In genomic region chr14:69317392-69317755, GRCh38 we compare ENCODE assay signal across 21 cellular contexts. TPM values are rescaled to one million over a fixed set of nuclear protein-coding genes. Genes with fewer than 3 reads are reported as not detected.
DNase-seq lines count a peak whose midpoint lies in the region; ATAC-seq, FAIRE-seq and TF ChIP-seq lines count a peak whose summit lies in the region.
"Had no signal": no experiment of that assay in that cellular context is flagged by ENCODE, and none has a peak within 500 bp of the region (broad histone marks: within the 10 kb centered on the region; RNA-seq: fewer than 3 reads in every experiment).

No MANE protein-coding gene starts in this region.

- H2AFZ ChIP-seq in PC-3 (ENCODE audit: low read length), result peak overlapping the region; percentile 27; the same call in 1 of the 2 replicates

- peak overlapping the region; percentile 58 for H3K27ac ChIP-seq in AG04450 (ENCODE audit: low read depth, low read length)
- H3K27ac ChIP-seq in PC-3 (ENCODE audit: low read length), result peak overlapping the region; percentile 52
- H3K27ac ChIP-seq in gastroesophageal sphincter, result peak overlapping the region in 3 of 4 donors; percentile 7 to 63 (median 46)
- H3K27ac ChIP-seq: psoas muscle had no signal

- no peaks in the 10 kb centered on the region for H3K9me2 ChIP-seq in PC-3 (replicated peaks; ENCODE audit: low read length)

- TF ChIP-seq CTCF in AG04450 (IDR thresholded peaks at IDR 0.05; ENCODE audit: low read depth, low read length) (no peak), PC-3 (conservative IDR thresholded peaks at IDR 0.05; ENCODE audit: low read depth, low read length) (no peak), gastroesophageal sphincter (IDR thresholded peaks at IDR 0.05) (no peak), GM13976 (IDR thresholded peaks at IDR 0.05; ENCODE audit: borderline replicate concordance, control extremely low read depth, extremely low read depth, insufficient read depth, missing control alignments) (no peak), BE2C (IDR thresholded peaks at IDR 0.05; ENCODE audit: low read depth, low read length) (no peak)

- H3K9ac ChIP-seq in PC-3 (ENCODE audit: low read length) (no peak overlapping the region), skeletal muscle satellite cell (ENCODE audit: low read depth, low read length) (no peak overlapping the region)

- intact Hi-C loops in PC-3 (cut with micrococcal nuclease), result no loop called here

- ATAC-seq in PC-3 (peak; percentile 66), gastroesophageal sphincter (no peak)
- ATAC-seq: stimulated activated naive CD8-positive, alpha-beta T cell treated with anti-CD3 and anti-CD28 coated beads, Interleukin-15, Interleukin-2, amounts not matched to agents 100 U/mL and 50 U/mL, for 24 hours had no signal

- H3K79me2 ChIP-seq in PC-3 (ENCODE audit: low read length), result no peaks in the 10 kb centered on the region

- BruUV-seq in PC-3 (replicated peaks; lab: Mats Ljungman, UMichigan), result no TSS peak

- H3K9me3 ChIP-seq in AG04450 (ENCODE audit: control insufficient read depth, insufficient read depth, low read length) (peaks cover 3% of the 10 kb centered on the region), PC-3 (ENCODE audit: low read length) (no peaks in the 10 kb centered on the region), gastroesophageal sphincter (no peaks in the 10 kb centered on the region), skeletal muscle satellite cell (replicated peaks; ENCODE audit: low read length) (no peaks in the 10 kb centered on the region), BE2C (no peaks in the 10 kb centered on the region)
- H3K9me3 ChIP-seq: psoas muscle had no signal

- no peak for DNase-seq in AG04450 (ENCODE audit: low read depth, low spot score)
- peak; percentile 72 for DNase-seq in PC-3
- no peak for DNase-seq in GM13976 (ENCODE audit: low spot score)
- DNase-seq in stimulated activated CD4-positive, alpha-beta T cell treated with anti-CD3 and anti-CD28 coated beads, Interleukin-15, amount 100 ng/mL, for 24 hours, result no peak
- no peak for DNase-seq in BE2C
- no peak for DNase-seq in frontal cortex (ENCODE audit: low spot score in 2 of 2)
- DNase-seq: activated CD4-positive, CD25-positive, alpha-beta regulatory T cell treated with anti-CD3 and anti-CD28 coated beads, Interleukin-2, amount 50 U/mL, for 72 hours; activated gamma-delta T cell treated with Interleukin-2 at 50 U/mL for 16 hours; AML-193; cortex of kidney; GDM1; naive B cell; NCI-H2029; NCI-H526; stimulated activated naive CD8-positive, alpha-beta T cell treated with anti-CD3 and anti-CD28 coated beads, Interleukin-15, Interleukin-2, amounts not matched to agents 100 U/mL and 50 U/mL, for 24 hours had no signal

- H3K4me2 ChIP-seq in PC-3 (ENCODE audit: low read length) (peak overlapping the region; percentile 46), skeletal muscle satellite cell (ENCODE audit: low read length) (peak overlapping the region; percentile 27)

- H3K4me1 ChIP-seq in PC-3 (ENCODE audit: insufficient read depth, low read length) (peaks cover 44% of the 10 kb centered on the region), gastroesophageal sphincter (peaks cover 0 to 14% (median 14%) of the 10 kb centered on the region in 3 donors), skeletal muscle satellite cell (ENCODE audit: control insufficient read depth, insufficient read depth, low read length) (peaks cover 26% of the 10 kb centered on the region), BE2C (no peaks in the 10 kb centered on the region)
- H3K4me1 ChIP-seq: psoas muscle had no signal

- POLR2A ChIA-PET in AG04450 (lab: Yijun Ruan, JAX), result interaction anchor here (0.9 to 1.0 kb wide), 3 partner anchors 29 to 81 kb away, joined by 3 to 5 read pairs (median 5); partner anchors contain the start of genes ERH and SLC39A9
- POLR2A ChIA-PET in PC-3 (lab: Charles Lee; ENCODE audit: unreplicated experiment), result no interaction called here

- H3K27me3 ChIP-seq in AG04450 (ENCODE audit: control insufficient read depth, insufficient read depth, low read length) (no peaks in the 10 kb centered on the region), PC-3 (ENCODE audit: low read length) (no peaks in the 10 kb centered on the region), gastroesophageal sphincter (no peaks in the 10 kb centered on the region), skeletal muscle satellite cell (ENCODE audit: control insufficient read depth, insufficient read depth, low read length) (no peaks in the 10 kb centered on the region), BE2C (no peaks in the 10 kb centered on the region)

- TF ChIP-seq POLR2A in gastroesophageal sphincter (IDR thresholded peaks at IDR 0.05), result no peak

- H3K4me3 ChIP-seq in AG04450 (ENCODE audit: low read depth, low read length) (no peak overlapping the region), PC-3 (ENCODE audit: low read length) (no peak overlapping the region), gastroesophageal sphincter (no peak overlapping the region), skeletal muscle satellite cell (ENCODE audit: low read length) (no peak overlapping the region), BE2C (ENCODE audit: low read depth, low read length) (no peak overlapping the region)
- H3K4me3 ChIP-seq: GM12878, psoas muscle had no signal

- H3F3A ChIP-seq in PC-3 (ENCODE audit: low read length, unreplicated experiment), result no peaks in the 10 kb centered on the region

- H3K36me3 ChIP-seq in PC-3 (ENCODE audit: low read depth, low read length) (no peaks in the 10 kb centered on the region), gastroesophageal sphincter (no peaks in the 10 kb centered on the region), skeletal muscle satellite cell (ENCODE audit: insufficient read depth, low read length) (no peaks in the 10 kb centered on the region), BE2C (no peaks in the 10 kb centered on the region)

- in situ Hi-C loops in GM13976 (cut with MboI; ENCODE audit: low sequenced_read_pairs, unreplicated experiment), result no loop called here

- TF ChIP-seq EP300 in gastroesophageal sphincter (IDR thresholded peaks at IDR 0.05), result no peak

- WGBS in gastroesophageal sphincter (ENCODE audit: low coverage in 1 of 2), 2 donors, result 56% methylated on average over 3 of the region's 3 CpGs; no CpG with 5 or more reads in 1 of the 2 donors

- CTCF ChIA-PET in AG04450 (lab: Charles Lee) (interaction anchor here (0.6 to 1.5 kb wide), 2 partner anchors 76 to 257 kb away, joined by 3 to 4 read pairs; partner anchors contain the start of gene CCDC177), PC-3 (lab: Charles Lee) (interaction anchor here (0.8 to 2.3 kb wide), 2 partner anchors 30 to 34 kb away, joined by 3 to 9 read pairs; no protein-coding TSS in a partner anchor)

- no peaks in the 10 kb centered on the region for H4K20me1 ChIP-seq in PC-3 (ENCODE audit: low read length)

- FAIRE-seq in frontal cortex (lab: Jason Lieb, UNC), result no peak
- FAIRE-seq: D721Med, GM12878 had no signal

RNA-seq across cellular contexts. Expression of gene GALNT16, which starts 57.4 kb away (rescaled TPM):
- 1.3 and 1.6 TPM in 2 replicates for polyA plus RNA-seq in AG04450 (2011; rRNA removed)
- polyA minus RNA-seq in AG04450 (2011; rRNA and poly(A)+ RNA removed), result 1.1 and 1.5 TPM in 2 replicates
- 0.17 and 0.33 TPM in 2 replicates for total RNA-seq in PC-3 (2014; rRNA removed)
- total RNA-seq in gastroesophageal sphincter, result 10 to 100 TPM in 1 of 4 donors, 1 to 10 TPM in 3; 3.7 to 16.2 (median 6.7) TPM
- under 0.01 and 0.87 TPM in 2 replicates for total RNA-seq in skeletal muscle satellite cell (2012; rRNA removed)
- polyA plus RNA-seq in BE2C (2012; ENCODE audit: insufficient read depth, insufficient read length, low read depth), result 5.4 TPM
- 4.1 TPM for total RNA-seq in frontal cortex
- polyA plus RNA-seq: IgD-negative memory B cell had no signal
